ENCODE assay signal across 8 cellular contexts in the genomic region with DNA sequence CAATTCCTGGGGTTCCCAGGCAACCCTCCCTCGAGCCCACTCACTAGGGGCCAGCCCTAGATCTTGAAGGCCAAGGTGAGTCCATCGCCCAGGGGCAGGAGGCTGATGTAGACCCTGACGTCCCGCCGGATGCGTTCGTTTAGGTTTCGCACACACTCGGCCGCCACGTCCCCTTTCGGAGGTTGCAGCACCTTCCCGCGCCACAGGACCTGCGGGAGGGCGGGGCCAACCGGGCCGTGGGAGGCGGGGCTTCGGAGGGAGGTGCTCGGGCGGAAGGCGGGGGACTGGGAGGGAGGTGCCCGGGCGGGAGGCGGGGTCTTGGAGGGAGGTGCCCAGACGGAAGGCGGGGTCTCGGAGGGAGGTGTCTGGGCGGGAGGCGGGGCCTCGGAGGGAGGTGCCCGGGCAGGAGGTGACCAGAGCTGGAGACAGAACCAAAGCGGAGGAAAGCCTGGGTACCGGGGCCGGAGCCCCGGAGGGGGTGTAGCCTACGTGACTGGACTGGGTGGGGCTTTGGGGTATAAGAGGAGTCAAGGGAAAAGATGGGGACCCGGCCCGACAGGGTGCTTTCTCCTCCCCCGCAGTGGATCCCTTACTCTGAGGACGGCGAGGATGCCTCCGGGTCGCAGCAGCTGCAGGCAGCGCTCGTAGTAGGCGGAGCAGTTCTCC. TPM values are rescaled to one million over a fixed set of nuclear protein-coding genes. Genes with fewer than 3 reads are reported as not detected.
DNase-seq lines count a peak whose midpoint lies in the region; ATAC-seq lines count a peak whose summit lies in the region.

No MANE protein-coding gene starts in this region.

- DNase-seq in A172 (ENCODE audit: low spot score): peak; percentile 83
- DNase-seq in NCI-H345 (lab: John Stamatoyannopoulos, UW): peak; percentile 92
- peak; percentile 99 for DNase-seq in activated CD4-positive, alpha-beta T cell treated with anti-CD3 and anti-CD28 coated beads for 48 hours
- peak; percentile 97 to 98 for DNase-seq in left colon
- peak; percentile 98 to 99 for DNase-seq in stimulated activated CD4-positive, alpha-beta T cell treated with anti-CD3 and anti-CD28 coated beads, Interleukin-1b, Interleukin-23, amount 100 ng/mL, for 4 hours (ENCODE audit: low read depth in 2 of 2)

- intact Hi-C loops in left colon (cut with DNase I, micrococcal nuclease): loop anchor here in 1 of 2 donors (10.0 kb wide), 1 partner anchor 49 kb away; no protein-coding TSS in a partner anchor

- peak overlapping the region; percentile 60 for H3K27ac ChIP-seq in cingulate gyrus (ENCODE audit: low read depth, low read length)

- ATAC-seq in GM18867 (IDR thresholded peaks at IDR 0.05; ENCODE audit: unreplicated experiment): peak; percentile 55
- peak; percentile 45 for ATAC-seq in HG03103 (IDR thresholded peaks at IDR 0.05; ENCODE audit: low read depth, unreplicated experiment)
- ATAC-seq in left colon: peak; percentile 72

RNA-seq across cellular contexts. Expression of a gene that starts 1.6 kb away (rescaled TPM):
- total RNA-seq in A172 (2014; rRNA removed; shearing (Covaris generic)): 27.0 and 49.9 TPM in 2 replicates
- total RNA-seq in left colon: 10 to 100 TPM; 81.7 to 82.4 TPM

RNA-seq across cellular contexts. Expression of a gene that starts 23.6 kb away (rescaled TPM):
- 354 and 357 TPM in 2 replicates for total RNA-seq in A172 (2014; rRNA removed; shearing (Covaris generic))
- 100 to 1,000 TPM; 288 to 359 TPM for total RNA-seq in left colon

Comparison
In these comparisons a context has a peak if more than half of its experiments do, and no peak if none do; other contexts are left out.
1. Peak in every context shown above with its lines: DNase-seq, ATAC-seq and H3K27ac ChIP-seq.